12 cellular contexts compared by ENCODE assay signal in the genomic region with DNA sequence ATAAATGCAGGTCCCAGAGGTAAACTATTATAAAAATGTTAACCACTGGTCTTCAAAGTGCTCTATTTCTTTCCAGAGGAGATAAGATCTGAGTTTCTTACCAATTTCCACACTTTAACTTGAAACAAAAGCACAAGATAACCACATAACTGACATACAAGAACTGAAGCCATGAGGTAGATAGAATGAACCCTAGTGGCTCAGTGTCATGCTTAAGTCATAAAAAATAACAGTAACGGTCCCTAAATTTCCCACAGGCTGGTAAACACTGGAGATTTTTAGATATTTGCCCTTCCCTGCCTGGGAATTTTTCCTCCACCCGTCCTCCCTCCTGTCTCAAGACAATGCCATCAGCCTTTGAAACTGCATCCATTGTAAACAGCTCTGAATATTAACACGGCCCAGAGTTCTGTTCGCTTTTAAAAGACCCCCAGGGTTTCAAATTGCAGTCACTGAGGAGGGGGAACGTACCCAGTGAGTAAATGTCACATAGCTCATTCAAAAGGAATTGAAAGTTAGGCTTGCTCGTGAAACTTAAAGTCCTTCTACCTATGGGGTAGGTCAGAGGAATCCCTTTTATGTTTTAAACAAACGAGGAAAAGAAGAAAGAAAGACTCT. TPM values are rescaled to one million over a fixed set of nuclear protein-coding genes. Genes with fewer than 3 reads are reported as not detected.
DNase-seq lines count a peak whose midpoint lies in the region; ATAC-seq, FAIRE-seq and TF ChIP-seq lines count a peak whose summit lies in the region.
"Had no signal": no experiment of that assay in that cellular context is flagged by ENCODE, and none has a peak within 500 bp of the region (broad histone marks: within the 10 kb centered on the region; RNA-seq: fewer than 3 reads in every experiment).

No MANE protein-coding gene starts in this region.

- H3K4me1 Mint-ChIP-seq in CD8-positive, alpha-beta T cell (ENCODE audit: low read depth) = peaks cover 91% of the 10 kb centered on the region

- peak overlapping the region; percentile 29; the same call in 1 of the 2 replicates for H2AFZ ChIP-seq in Loucy (ENCODE audit: low read length)
- no peak overlapping the region for H2AFZ ChIP-seq in neuronal stem cell (ENCODE audit: low read length)

- H2AK5ac ChIP-seq in neuronal stem cell (ENCODE audit: low read depth, low read length) = no peak overlapping the region

- WGBS in neuronal stem cell (ENCODE audit: extremely low coverage in 2 of 2, insufficient read length in 2 of 2, insufficient replicate concordance in 1 of 2), 2 donors = no CpG with 5 or more reads among the region's 7 CpGs

- H2BK5ac ChIP-seq in neuronal stem cell (ENCODE audit: low read length) = no peak overlapping the region

- H2BK120ac ChIP-seq in neuronal stem cell (ENCODE audit: low read depth, low read length) = no peak overlapping the region

- H4K91ac ChIP-seq in neuronal stem cell (ENCODE audit: low read depth, low read length, poor library complexity) = no peak overlapping the region

- H3F3A ChIP-seq in Loucy (ENCODE audit: low read depth) = peaks cover 6% of the 10 kb centered on the region

- no peak overlapping the region for H2BK15ac ChIP-seq in neuronal stem cell (ENCODE audit: low read length)

- no peaks in the 10 kb centered on the region for H3K9me3 ChIP-seq in CD8-positive, alpha-beta T cell (ENCODE audit: low read length)
- H3K9me3 ChIP-seq in Loucy (ENCODE audit: insufficient read depth, low read depth, low read length) (no peaks in the 10 kb centered on the region), neuronal stem cell (replicated peaks in 1 of 2; ENCODE audit: control insufficient read depth in 2 of 2, insufficient read depth in 1 of 2, low read depth in 1 of 2, low read length in 2 of 2) (no peaks in the 10 kb centered on the region)

- no peaks in the 10 kb centered on the region for H3K9me3 Mint-ChIP-seq in CD8-positive, alpha-beta T cell

- peak overlapping the region; percentile 92 for H3K4me2 ChIP-seq in Loucy (ENCODE audit: low read depth, low read length, poor library complexity, severe bottlenecking)
- peak overlapping the region; percentile 41 for H3K4me2 ChIP-seq in neuronal stem cell (ENCODE audit: insufficient read depth, low read length, poor library complexity, severe bottlenecking)

- no peak overlapping the region for H3K27ac ChIP-seq in CD8-positive, alpha-beta T cell (ENCODE audit: low read depth, low read length)
- peak overlapping the region in 45 of 59 donors; percentile 1 to 98 (median 63) for H3K27ac ChIP-seq in dorsolateral prefrontal cortex
- peak overlapping the region; percentile 82 for H3K27ac ChIP-seq in neuronal stem cell (replicated peaks; ENCODE audit: low read length)

- H3K4ac ChIP-seq in neuronal stem cell (ENCODE audit: low read length) = no peak overlapping the region

- no peak overlapping the region for H3K4me3 Mint-ChIP-seq in CD8-positive, alpha-beta T cell

- H3K36me3 ChIP-seq in CD8-positive, alpha-beta T cell (ENCODE audit: insufficient read depth, low read length) = no peaks in the 10 kb centered on the region
- H3K36me3 ChIP-seq in Loucy (ENCODE audit: insufficient read depth, low read length) (no peaks in the 10 kb centered on the region), neuronal stem cell (replicated peaks in 1 of 2; ENCODE audit: control insufficient read depth in 2 of 2, insufficient read depth in 2 of 2, low read length in 2 of 2) (peaks cover 0 to 16% of the 10 kb centered on the region in 2 donors)

- no peak for TF ChIP-seq CTCF in CD8-positive, alpha-beta T cell (IDR thresholded peaks at IDR 0.05)
- TF ChIP-seq CTCF in Loucy (conservative IDR thresholded peaks at IDR 0.05; ENCODE audit: low read length) (no peak), dorsolateral prefrontal cortex (IDR thresholded peaks at IDR 0.05 in 54 of 56, conservative IDR thresholded peaks at IDR 0.05 in 2 of 56; ENCODE audit: low read depth in 1 of 56, partially characterized antibody in 56 of 56) (no peak)

- no peak overlapping the region for H4K8ac ChIP-seq in neuronal stem cell (ENCODE audit: low read depth, low read length)

- POLR2A ChIA-PET in CD8-positive, alpha-beta T cell (lab: Charles Lee) = interaction anchor here (1.5 to 1.7 kb wide), 3 partner anchors 12 to 101 kb away, joined by 4 to 6 read pairs (median 4); no protein-coding TSS in a partner anchor

- no peaks in the 10 kb centered on the region for H3K9me2 ChIP-seq in Loucy (replicated peaks; ENCODE audit: low read depth, low read length)

- no peak overlapping the region for H2BK12ac ChIP-seq in neuronal stem cell (ENCODE audit: low read length)

- peaks cover 3% of the 10 kb centered on the region for H3K36me3 Mint-ChIP-seq in CD8-positive, alpha-beta T cell

- DNase-seq in CD8-positive, alpha-beta T cell = no peak
- DNase-seq in dorsolateral prefrontal cortex = no peak
- DNase-seq in neuronal stem cell (ENCODE audit: low spot score) = peak; percentile 66
- DNase-seq in activated CD4-positive, alpha-beta T cell treated with anti-CD3 and anti-CD28 coated beads, Interleukin-2, amount 50 U/mL, for 4 hours = no peak
- DNase-seq in HTR-8/SVneo (ENCODE audit: insufficient read length, low spot score) = no peak
- DNase-seq: activated CD8-positive, alpha-beta memory T cell treated with anti-CD3 and anti-CD28 coated beads, Interleukin-2, amount 50 U/mL, for 48 hours; COR-L47; effector CD4-positive, alpha-beta T cell; NCI-H526 had no signal

- no peak overlapping the region for H3K18ac ChIP-seq in neuronal stem cell (ENCODE audit: low read length)

- peaks cover 26% of the 10 kb centered on the region for H4K20me1 ChIP-seq in Loucy (ENCODE audit: insufficient read depth, low read length, poor library complexity, severe bottlenecking)

- H3K27me3 Mint-ChIP-seq in CD8-positive, alpha-beta T cell (ENCODE audit: low read depth) = peaks cover 8% of the 10 kb centered on the region

- no peak overlapping the region for H3K4me3 ChIP-seq in CD8-positive, alpha-beta T cell (ENCODE audit: low read depth, low read length)
- peak overlapping the region; percentile 81 for H3K4me3 ChIP-seq in Loucy (ENCODE audit: low read length, poor library complexity, severe bottlenecking)
- peak overlapping the region in 34 of 59 donors; percentile 0 to 98 (median 36) for H3K4me3 ChIP-seq in dorsolateral prefrontal cortex
- peak overlapping the region in 1 of 2 donors; percentile 23 for H3K4me3 ChIP-seq in neuronal stem cell (ENCODE audit: low read length in 2 of 2)

- peak overlapping the region; percentile 10 for H3K27ac Mint-ChIP-seq in CD8-positive, alpha-beta T cell

- H3K14ac ChIP-seq in neuronal stem cell (ENCODE audit: low read length) = no peak overlapping the region

- H3K79me1 ChIP-seq in neuronal stem cell (ENCODE audit: low read depth, low read length) = no peaks in the 10 kb centered on the region

- no peak for FAIRE-seq in HTR-8/SVneo (lab: Jason Lieb, UNC)

- intact Hi-C loops in CD8-positive, alpha-beta T cell (cut with DNase I, micrococcal nuclease) = loop anchor here (2.0 to 5.0 kb wide), 3 partner anchors 14 to 507 kb away; no protein-coding TSS in a partner anchor
- intact Hi-C loops in dorsolateral prefrontal cortex (cut with DNase I) = no loop called here

- H3K79me2 ChIP-seq in Loucy (ENCODE audit: insufficient read depth, low read length) = peaks cover 99% of the 10 kb centered on the region

- peaks cover 50% of the 10 kb centered on the region for H3K4me1 ChIP-seq in CD8-positive, alpha-beta T cell (ENCODE audit: insufficient read depth, low read length)
- peaks cover 87% of the 10 kb centered on the region for H3K4me1 ChIP-seq in Loucy (ENCODE audit: insufficient read depth, low read length, poor library complexity, severe bottlenecking)
- peaks cover 19 to 70% of the 10 kb centered on the region in 2 donors for H3K4me1 ChIP-seq in neuronal stem cell (ENCODE audit: control insufficient read depth in 2 of 2, insufficient read depth in 1 of 2, low read depth in 1 of 2, low read length in 2 of 2)

- no peak for ATAC-seq in CD8-positive, alpha-beta T cell
- ATAC-seq in GM18858 (IDR thresholded peaks at IDR 0.05; ENCODE audit: unreplicated experiment) (no peak), HG02759 (IDR thresholded peaks at IDR 0.05; ENCODE audit: unreplicated experiment) (no peak)

- H3K9ac ChIP-seq in Loucy (ENCODE audit: low read depth, low read length, poor library complexity, severe bottlenecking) (peak overlapping the region; percentile 78), neuronal stem cell (ENCODE audit: low read depth, low read length, poor library complexity) (no peak overlapping the region)

- no peaks in the 10 kb centered on the region for H3K27me3 ChIP-seq in CD8-positive, alpha-beta T cell (ENCODE audit: insufficient read depth, low read length)
- H3K27me3 ChIP-seq in Loucy (ENCODE audit: insufficient read depth, low read length, poor library complexity, severe bottlenecking) = no peaks in the 10 kb centered on the region
- H3K27me3 ChIP-seq in dorsolateral prefrontal cortex = no peaks in the 10 kb centered on the region
- no peaks in the 10 kb centered on the region for H3K27me3 ChIP-seq in neuronal stem cell (ENCODE audit: control insufficient read depth in 3 of 3, insufficient read depth in 3 of 3, low read depth in 1 of 3, low read length in 3 of 3)

- CTCF ChIA-PET in CD8-positive, alpha-beta T cell (lab: Charles Lee) = interaction anchor here (0.9 to 2.4 kb wide), 2 partner anchors 28 to 88 kb away, joined by 3 to 8 read pairs; no protein-coding TSS in a partner anchor

- H3K23ac ChIP-seq in neuronal stem cell (ENCODE audit: low read depth, low read length, poor library complexity) = no peak overlapping the region

RNA-seq across cellular contexts. Expression of gene LRIG1, which starts 5.7 kb away (rescaled TPM):
- 10 to 100 TPM; 38.2 to 39.4 TPM for total RNA-seq in CD8-positive, alpha-beta T cell
- total RNA-seq in dorsolateral prefrontal cortex = 100 to 1,000 TPM in 86 of 120 experiments, 10 to 100 TPM in 34; 65.6 to 291 (median 118) TPM
- polyA plus RNA-seq in neuronal stem cell (2013, experiment 1 of 2) = 183 TPM
- 174 TPM for polyA plus RNA-seq in neuronal stem cell (2013, experiment 2 of 2)

Comparison
In these comparisons a context has a peak if more than half of its experiments do, and no peak if none do; other contexts are left out.
1. intact Hi-C loops: an anchor here in CD8-positive, alpha-beta T cell (2.0 to 5.0 kb wide); none called in dorsolateral prefrontal cortex.